In genomic region chr14:56181666-56182065, GRCh38 we compare ENCODE assay signal across 14 cellular contexts.
DNase-seq lines count a peak whose midpoint lies in the region; ATAC-seq and TF ChIP-seq lines count a peak whose summit lies in the region.
"Had no signal": no experiment of that assay in that cellular context is flagged by ENCODE, and none has a peak within 500 bp of the region (broad histone marks: within the 10 kb centered on the region; RNA-seq: fewer than 3 reads in every experiment).

No MANE protein-coding gene starts in this region.

- H3K27me3 ChIP-seq in A673 (replicated peaks; ENCODE audit: insufficient read depth, low read depth, low read length, poor library complexity) = no peaks in the 10 kb centered on the region
- H3K27me3 ChIP-seq: BLaER1 had no signal

- CTCF ChIA-PET in A673 (lab: Charles Lee) = interaction anchor here (0.7 kb wide), 1 partner anchor 452 kb away, joined by 5 read pairs; no protein-coding TSS in a partner anchor

- no peak for ATAC-seq in HG03108 (IDR thresholded peaks at IDR 0.05; ENCODE audit: unreplicated experiment)
- ATAC-seq: activated T-cell treated with anti-CD3 and anti-CD28 coated beads, Interleukin-2, amount 50 U/mL, for 4 hours had no signal

- DNase-seq in DMS79 treated with DMSO at 0.1 percent for 48 hours (lab: John Stamatoyannopoulos, UW) = peak; percentile 68
- peak; percentile 98 for DNase-seq in NCI-H2029 (lab: John Stamatoyannopoulos, UW)
- peak; percentile 84 for DNase-seq in renal cortical epithelial cell (ENCODE audit: low read depth)
- no peak for DNase-seq in activated CD4-positive, alpha-beta T cell treated with anti-CD3 and anti-CD28 coated beads, Interleukin-2, amount 50 U/mL, for 4 hours
- DNase-seq in A673 (ENCODE audit: low spot score) = no peak
- DNase-seq in kidney glomerular epithelial cell (lab: John Stamatoyannopoulos, UW) = no peak
- DNase-seq: activated CD4-positive, alpha-beta T cell treated with anti-CD3 and anti-CD28 coated beads for 4 hours; activated T-cell treated with anti-CD3 and anti-CD28 coated beads, Interleukin-2, amount 50 U/mL, for 4 hours; NCI-H187; PC-9 had no signal

- H3K4me3 ChIP-seq in A673 (ENCODE audit: low read depth, low read length, poor library complexity, severe bottlenecking) = no peak overlapping the region
- H3K4me3 ChIP-seq: BLaER1, PC-9 had no signal

- H3K4me1 ChIP-seq in A673 (ENCODE audit: insufficient read depth, low read length, poor library complexity, severe bottlenecking) = no peaks in the 10 kb centered on the region
- H3K4me1 ChIP-seq: parathyroid adenoma had no signal

- no peaks in the 10 kb centered on the region for H3K9me3 ChIP-seq in A673 (ENCODE audit: low read depth, low read length, poor library complexity, severe bottlenecking)

- no TSS peak for BruUV-seq in A673 (replicated peaks; lab: Mats Ljungman, UMichigan)

- no peaks in the 10 kb centered on the region for H3K36me3 ChIP-seq in A673 (ENCODE audit: insufficient read depth, low read length, poor library complexity, severe bottlenecking)

- intact Hi-C loops in A673 (cut with micrococcal nuclease; ENCODE audit: unreplicated experiment) = no loop called here

- TF ChIP-seq CTCF in VCaP (conservative IDR thresholded peaks at IDR 0.05) = no peak
- TF ChIP-seq CTCF in A673 (conservative IDR thresholded peaks at IDR 0.05; ENCODE audit: low read depth, low read length) = no peak

- H3K27ac ChIP-seq in VCaP (peak overlapping the region; percentile 62), A673 (ENCODE audit: low read depth, low read length, poor library complexity, severe bottlenecking) (no peak overlapping the region)
- H3K27ac ChIP-seq: BLaER1, parathyroid adenoma, PC-9 had no signal

- POLR2A ChIA-PET in A673 (lab: Charles Lee; ENCODE audit: low non-redundant PET) = no interaction called here

Comparison
In these comparisons a context has a peak if more than half of its experiments do, and no peak if none do; other contexts are left out.
1. DNase-seq: peak in DMS79 treated with DMSO at 0.1 percent for 48 hours (single experiment), NCI-H2029 (single experiment) and renal cortical epithelial cell (single experiment); none in activated CD4-positive, alpha-beta T cell treated with anti-CD3 and anti-CD28 coated beads, Interleukin-2, amount 50 U/mL, for 4 hours (0 of 2), A673 (single experiment) and kidney glomerular epithelial cell (single experiment).